Comparison of ENCODE assay signal across 1 cellular context in the genomic region with DNA sequence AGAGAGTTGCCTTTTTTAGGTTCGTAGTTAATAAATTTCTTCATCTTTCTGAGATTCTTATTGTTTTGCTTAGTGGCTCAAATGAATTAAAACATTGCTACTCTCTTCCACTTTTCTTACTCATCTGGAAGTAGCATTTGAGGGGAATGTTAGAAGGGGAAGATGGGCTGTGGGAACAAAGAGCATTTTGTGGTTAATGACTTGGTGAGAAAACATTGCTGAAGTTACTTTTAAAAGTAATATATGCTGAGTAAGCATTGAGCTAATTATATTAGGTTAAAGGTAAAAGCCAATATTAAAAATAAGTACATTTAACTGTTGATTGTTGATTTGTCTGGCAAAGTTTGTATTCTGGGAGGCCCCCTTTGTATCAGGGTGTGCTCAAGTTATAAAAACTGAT.
A peak's percentile ranks its signal among the peaks of the same experiment; 100 is the strongest.
TF ChIP-seq lines count a peak whose summit lies in the region.

No MANE protein-coding gene starts in this region.

TF ChIP-seq in K562, 482 proteins besides CTCF, POLR2A, EP300 and RAD21:
- peak; percentile 90 for TF ChIP-seq MAFG (tag; conservative IDR thresholded peaks at IDR 0.05)
- TF ChIP-seq NR3C1 (CRISPR knock-in tag; IDR thresholded peaks at IDR 0.05): no peak
- TF ChIP-seq MAFF (IDR thresholded peaks at IDR 0.05; ENCODE audit: low read length): peak; percentile 95
- TF ChIP-seq ZNF316 (IDR thresholded peaks at IDR 0.05): peak; percentile 97
- TF ChIP-seq C11orf30 (IDR thresholded peaks at IDR 0.05; ENCODE audit: low read depth): peak; percentile 92
- no peak for TF ChIP-seq EHMT2 (IDR thresholded peaks at IDR 0.05)
- TF ChIP-seq SIN3B (IDR thresholded peaks at IDR 0.05; ENCODE audit: low read depth): no peak
- TF ChIP-seq ZNF253 (CRISPR knock-in tag; conservative IDR thresholded peaks at IDR 0.05): no peak
- TF ChIP-seq, protein P1, sequence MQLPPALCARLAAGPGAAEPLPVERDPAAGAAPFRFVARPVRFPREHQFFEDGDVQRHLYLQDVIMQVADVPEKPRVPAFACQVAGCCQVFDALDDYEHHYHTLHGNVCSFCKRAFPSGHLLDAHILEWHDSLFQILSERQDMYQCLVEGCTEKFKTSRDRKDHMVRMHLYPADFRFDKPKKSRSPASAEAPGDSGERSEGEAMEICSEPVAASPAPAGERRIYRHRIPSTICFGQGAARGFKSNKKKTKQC (CRISPR knock-in tag; IDR thresholded peaks at IDR 0.05): no peak
- no peak for TF ChIP-seq TARDBP (IDR thresholded peaks at IDR 0.05)
- peak; percentile 95 for TF ChIP-seq MAFK (IDR thresholded peaks at IDR 0.05; ENCODE audit: low read length)
- TF ChIP-seq NFRKB (IDR thresholded peaks at IDR 0.05; ENCODE audit: low read depth): no peak
- no peak for TF ChIP-seq SAP30 (IDR thresholded peaks at IDR 0.05; ENCODE audit: borderline replicate concordance, insufficient read depth, low read depth, low read length, poor library complexity, severe bottlenecking)
- TF ChIP-seq TCF7L2 (IDR thresholded peaks at IDR 0.05; ENCODE audit: low read depth, low read length): no peak
- TF ChIP-seq, protein P2, sequence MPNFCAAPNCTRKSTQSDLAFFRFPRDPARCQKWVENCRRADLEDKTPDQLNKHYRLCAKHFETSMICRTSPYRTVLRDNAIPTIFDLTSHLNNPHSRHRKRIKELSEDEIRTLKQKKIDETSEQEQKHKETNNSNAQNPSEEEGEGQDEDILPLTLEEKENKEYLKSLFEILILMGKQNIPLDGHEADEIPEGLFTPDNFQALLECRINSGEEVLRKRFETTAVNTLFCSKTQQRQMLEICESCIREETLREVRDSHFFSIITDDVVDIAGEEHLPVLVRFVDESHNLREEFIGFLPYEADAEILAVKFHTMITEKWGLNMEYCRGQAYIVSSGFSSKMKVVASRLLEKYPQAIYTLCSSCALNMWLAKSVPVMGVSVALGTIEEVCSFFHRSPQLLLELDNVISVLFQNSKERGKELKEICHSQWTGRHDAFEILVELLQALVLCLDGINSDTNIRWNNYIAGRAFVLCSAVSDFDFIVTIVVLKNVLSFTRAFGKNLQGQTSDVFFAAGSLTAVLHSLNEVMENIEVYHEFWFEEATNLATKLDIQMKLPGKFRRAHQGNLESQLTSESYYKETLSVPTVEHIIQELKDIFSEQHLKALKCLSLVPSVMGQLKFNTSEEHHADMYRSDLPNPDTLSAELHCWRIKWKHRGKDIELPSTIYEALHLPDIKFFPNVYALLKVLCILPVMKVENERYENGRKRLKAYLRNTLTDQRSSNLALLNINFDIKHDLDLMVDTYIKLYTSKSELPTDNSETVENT (CRISPR knock-in tag; IDR thresholded peaks at IDR 0.05): no peak
TF ChIP-seq in K562: peak in this region for 5.
